In genomic region chr2:215657844-215658243, GRCh38 we compare ENCODE assay signal across 12 cellular contexts.
A peak's percentile ranks its signal among the peaks of the same experiment; 100 is the strongest.
DNase-seq lines count a peak whose midpoint lies in the region; ATAC-seq and TF ChIP-seq lines count a peak whose summit lies in the region.
"Had no signal": no experiment of that assay in that cellular context is flagged by ENCODE, and none has a peak within 500 bp of the region (broad histone marks: within the 10 kb centered on the region; RNA-seq: fewer than 3 reads in every experiment).

No MANE protein-coding gene starts in this region.

- TF ChIP-seq POLR2A in esophagus muscularis mucosa (IDR thresholded peaks at IDR 0.05; ENCODE audit: low read depth), result no peak

- H3K36me3 ChIP-seq in PC-3 (ENCODE audit: low read depth, low read length), result no peaks in the 10 kb centered on the region
- H3K36me3 ChIP-seq in esophagus muscularis mucosa, result no peaks in the 10 kb centered on the region
- H3K36me3 ChIP-seq in neuronal stem cell (replicated peaks in 1 of 2; ENCODE audit: control insufficient read depth in 2 of 2, insufficient read depth in 2 of 2, low read length in 2 of 2), result no peaks in the 10 kb centered on the region

- H2AK5ac ChIP-seq in neuronal stem cell (ENCODE audit: low read depth, low read length), result no peak overlapping the region

- no peaks in the 10 kb centered on the region for H3K36me3 Mint-ChIP-seq in activated naive CD4-positive, alpha-beta T cell treated with anti-CD3 and anti-CD28 coated beads, Interleukin-2, amount 10 ng/mL, durations not matched to agents 7 days and 5 days

- H4K20me1 ChIP-seq in PC-3 (ENCODE audit: low read length), result no peaks in the 10 kb centered on the region

- no peak overlapping the region for H3K14ac ChIP-seq in neuronal stem cell (ENCODE audit: low read length)

- H4K91ac ChIP-seq in neuronal stem cell (ENCODE audit: low read depth, low read length, poor library complexity), result no peak overlapping the region

- H3K27ac Mint-ChIP-seq in activated naive CD4-positive, alpha-beta T cell treated with anti-CD3 and anti-CD28 coated beads, Interleukin-2, amount 10 ng/mL, durations not matched to agents 7 days and 5 days, result no peak overlapping the region
- H3K27ac Mint-ChIP-seq: stimulated activated naive CD8-positive, alpha-beta T cell treated with anti-CD3 and anti-CD28 coated beads, Interleukin-15, Interleukin-2, amounts not matched to agents 100 ng/mL and 50 ng/mL, for 24 hours had no signal

- no peak overlapping the region for H3K4me3 Mint-ChIP-seq in activated naive CD4-positive, alpha-beta T cell treated with anti-CD3 and anti-CD28 coated beads, Interleukin-2, amount 10 ng/mL, durations not matched to agents 7 days and 5 days
- H3K4me3 Mint-ChIP-seq: central memory CD8-positive, alpha-beta T cell; stimulated activated naive CD8-positive, alpha-beta T cell treated with anti-CD3 and anti-CD28 coated beads, Interleukin-15, Interleukin-2, amounts not matched to agents 100 ng/mL and 50 ng/mL, for 24 hours had no signal

- DNase-seq in AG08396 (ENCODE audit: low spot score) (peak; percentile 70), PC-3 (peak; percentile 87), esophagus muscularis mucosa (ENCODE audit: extremely low spot score) (no peak), neuronal stem cell (ENCODE audit: low spot score) (no peak), epidermal melanocyte (ENCODE audit: insufficient read length, low spot score) (no peak)
- DNase-seq in activated naive CD4-positive, alpha-beta T cell treated with anti-CD3 and anti-CD28 coated beads, Interleukin-2, amount 10 ng/mL, durations not matched to agents 7 days and 5 days, result no peak
- DNase-seq in effector CD4-positive, alpha-beta T cell, result no peak
- DNase-seq: kidney, NCI-H2029 treated with DMSO at 0.1 percent for 48 hours had no signal

- no peak overlapping the region for H3K18ac ChIP-seq in neuronal stem cell (ENCODE audit: low read length)

- TF ChIP-seq EP300 in esophagus muscularis mucosa (IDR thresholded peaks at IDR 0.05), result no peak

- WGBS in esophagus muscularis mucosa, result 38% methylated on average over 5 of the region's 5 CpGs
- no CpG with 5 or more reads among the region's 5 CpGs for WGBS in neuronal stem cell (ENCODE audit: extremely low coverage in 2 of 2, insufficient read length in 2 of 2, insufficient replicate concordance in 1 of 2), 2 donors

- no peaks in the 10 kb centered on the region for H3K9me2 ChIP-seq in PC-3 (replicated peaks; ENCODE audit: low read length)

- H3K79me1 ChIP-seq in neuronal stem cell (ENCODE audit: low read depth, low read length), result no peaks in the 10 kb centered on the region

- H2BK120ac ChIP-seq in neuronal stem cell (ENCODE audit: low read depth, low read length), result no peak overlapping the region

- H3K9me3 Mint-ChIP-seq in activated naive CD4-positive, alpha-beta T cell treated with anti-CD3 and anti-CD28 coated beads, Interleukin-2, amount 10 ng/mL, durations not matched to agents 7 days and 5 days, result no peaks in the 10 kb centered on the region
- H3K9me3 Mint-ChIP-seq: central memory CD8-positive, alpha-beta T cell; stimulated activated naive CD8-positive, alpha-beta T cell treated with anti-CD3 and anti-CD28 coated beads, Interleukin-15, Interleukin-2, amounts not matched to agents 100 ng/mL and 50 ng/mL, for 24 hours had no signal

- H2BK5ac ChIP-seq in neuronal stem cell (ENCODE audit: low read length), result no peak overlapping the region

- H3K4ac ChIP-seq in neuronal stem cell (ENCODE audit: low read length), result no peak overlapping the region

- peak overlapping the region; percentile 43 for H3K4me2 ChIP-seq in PC-3 (ENCODE audit: low read length)
- no peak overlapping the region for H3K4me2 ChIP-seq in neuronal stem cell (ENCODE audit: insufficient read depth, low read length, poor library complexity, severe bottlenecking)

- CTCF ChIA-PET in PC-3 (lab: Charles Lee), result no interaction called here
- CTCF ChIA-PET in activated naive CD4-positive, alpha-beta T cell treated with anti-CD3 and anti-CD28 coated beads, Interleukin-2, amount 10 ng/mL, durations not matched to agents 7 days and 5 days (lab: Charles Lee), result no interaction called here

- H3F3A ChIP-seq in PC-3 (ENCODE audit: low read length, unreplicated experiment), result no peaks in the 10 kb centered on the region

- H3K4me1 Mint-ChIP-seq in activated naive CD4-positive, alpha-beta T cell treated with anti-CD3 and anti-CD28 coated beads, Interleukin-2, amount 10 ng/mL, durations not matched to agents 7 days and 5 days, result no peaks in the 10 kb centered on the region
- H3K4me1 Mint-ChIP-seq: central memory CD8-positive, alpha-beta T cell had no signal

- no peak overlapping the region for H3K4me3 ChIP-seq in PC-3 (ENCODE audit: low read length)
- no peak overlapping the region for H3K4me3 ChIP-seq in esophagus muscularis mucosa
- H3K4me3 ChIP-seq in neuronal stem cell (ENCODE audit: low read length in 2 of 2), result no peak overlapping the region

- no peaks in the 10 kb centered on the region for H3K79me2 ChIP-seq in PC-3 (ENCODE audit: low read length)

- TF ChIP-seq CTCF in PC-3 (conservative IDR thresholded peaks at IDR 0.05; ENCODE audit: low read depth, low read length) (no peak), esophagus muscularis mucosa (IDR thresholded peaks at IDR 0.05) (peak in 1 of 3 experiments; percentile 12)

- BruUV-seq in PC-3 (replicated peaks; lab: Mats Ljungman, UMichigan), result no TSS peak

- ATAC-seq in PC-3 (peak; percentile 85), HG03135 (IDR thresholded peaks at IDR 0.05; ENCODE audit: unreplicated experiment) (no peak)

- no peaks in the 10 kb centered on the region for H3K27me3 Mint-ChIP-seq in activated naive CD4-positive, alpha-beta T cell treated with anti-CD3 and anti-CD28 coated beads, Interleukin-2, amount 10 ng/mL, durations not matched to agents 7 days and 5 days
- H3K27me3 Mint-ChIP-seq: central memory CD8-positive, alpha-beta T cell; stimulated activated naive CD8-positive, alpha-beta T cell treated with anti-CD3 and anti-CD28 coated beads, Interleukin-15, Interleukin-2, amounts not matched to agents 100 ng/mL and 50 ng/mL, for 24 hours had no signal

- POLR2A ChIA-PET in PC-3 (lab: Charles Lee; ENCODE audit: unreplicated experiment), result no interaction called here

- peaks cover 14% of the 10 kb centered on the region for H3K4me1 ChIP-seq in PC-3 (ENCODE audit: insufficient read depth, low read length)
- peaks cover 0 to 71% (median 61%) of the 10 kb centered on the region in 4 donors for H3K4me1 ChIP-seq in esophagus muscularis mucosa
- H3K4me1 ChIP-seq in neuronal stem cell (ENCODE audit: control insufficient read depth in 2 of 2, insufficient read depth in 1 of 2, low read depth in 1 of 2, low read length in 2 of 2), result peaks cover 0 to 3% of the 10 kb centered on the region in 2 donors

- H3K9ac ChIP-seq in PC-3 (ENCODE audit: low read length) (no peak overlapping the region), neuronal stem cell (ENCODE audit: low read depth, low read length, poor library complexity) (no peak overlapping the region)

- H2AFZ ChIP-seq in PC-3 (ENCODE audit: low read length) (peak overlapping the region; percentile 45; the same call in 1 of the 2 replicates), neuronal stem cell (ENCODE audit: low read length) (peak overlapping the region; percentile 8)

- intact Hi-C loops in PC-3 (cut with micrococcal nuclease) (loop anchor here (1.0 kb wide), 2 partner anchors 43 to 136 kb away; no protein-coding TSS in a partner anchor), esophagus muscularis mucosa (cut with DNase I) (no loop called here)

- H2BK12ac ChIP-seq in neuronal stem cell (ENCODE audit: low read length), result no peak overlapping the region

- no peaks in the 10 kb centered on the region for H3K27me3 ChIP-seq in PC-3 (ENCODE audit: low read length)
- H3K27me3 ChIP-seq in esophagus muscularis mucosa, result no peaks in the 10 kb centered on the region
- no peaks in the 10 kb centered on the region for H3K27me3 ChIP-seq in neuronal stem cell (ENCODE audit: control insufficient read depth in 3 of 3, insufficient read depth in 3 of 3, low read depth in 1 of 3, low read length in 3 of 3)

- H3K27ac ChIP-seq in PC-3 (ENCODE audit: low read length) (peak overlapping the region; percentile 8; the same call in 1 of the 2 replicates), esophagus muscularis mucosa (replicated peaks in 1 of 4) (peak overlapping the region; percentile 72 to 79 (median 75)), neuronal stem cell (replicated peaks; ENCODE audit: low read length) (no peak overlapping the region)

- H3K9me3 ChIP-seq in PC-3 (ENCODE audit: low read length) (no peaks in the 10 kb centered on the region), esophagus muscularis mucosa (no peaks in the 10 kb centered on the region), neuronal stem cell (replicated peaks in 1 of 2; ENCODE audit: control insufficient read depth in 2 of 2, insufficient read depth in 1 of 2, low read depth in 1 of 2, low read length in 2 of 2) (no peaks in the 10 kb centered on the region)

- H4K8ac ChIP-seq in neuronal stem cell (ENCODE audit: low read depth, low read length), result no peak overlapping the region

- no peak overlapping the region for H2BK15ac ChIP-seq in neuronal stem cell (ENCODE audit: low read length)

- H3K23ac ChIP-seq in neuronal stem cell (ENCODE audit: low read depth, low read length, poor library complexity), result no peak overlapping the region

Comparison
In these comparisons a context has a peak if more than half of its experiments do, and no peak if none do; other contexts are left out.
1. DNase-seq: peak in AG08396 (single experiment) and PC-3 (single experiment); none in esophagus muscularis mucosa (single experiment), neuronal stem cell (single experiment), activated naive CD4-positive, alpha-beta T cell treated with anti-CD3 and anti-CD28 coated beads, Interleukin-2, amount 10 ng/mL, durations not matched to agents 7 days and 5 days (single experiment), effector CD4-positive, alpha-beta T cell (single experiment) and epidermal melanocyte (single experiment).